In the genomic region with DNA sequence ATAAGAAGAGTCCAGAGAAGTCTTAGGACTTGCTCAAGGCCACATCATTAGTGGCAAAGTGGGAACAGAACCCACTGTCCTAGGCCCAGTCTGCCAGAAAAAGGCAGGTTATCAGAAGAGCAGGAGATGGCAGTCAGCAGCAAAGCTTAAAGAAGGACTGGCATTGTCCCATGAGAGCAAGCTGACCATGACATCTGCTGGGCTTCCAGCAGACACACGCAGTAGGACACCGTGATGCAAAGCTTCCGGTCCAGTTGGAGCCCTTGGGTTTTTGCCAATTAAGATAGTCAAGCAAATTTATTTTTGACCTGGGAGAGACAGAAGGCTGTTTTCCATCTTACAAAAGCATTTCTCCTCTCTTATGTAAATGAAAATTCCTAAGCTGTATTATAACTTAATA, we compare ENCODE assay signal across 10 cellular contexts. TPM values are rescaled to one million over a fixed set of nuclear protein-coding genes. Genes with fewer than 3 reads are reported as not detected.
DNase-seq lines count a peak whose midpoint lies in the region; ATAC-seq, FAIRE-seq and TF ChIP-seq lines count a peak whose summit lies in the region.
"Had no signal": no experiment of that assay in that cellular context is flagged by ENCODE, and none has a peak within 500 bp of the region (broad histone marks: within the 10 kb centered on the region; RNA-seq: fewer than 3 reads in every experiment).

No MANE protein-coding gene starts in this region.

- 49% methylated on average over 3 of the region's 3 CpGs for WGBS in HepG2 (ENCODE audit: low lambda C conversion rate)

- TF ChIP-seq RAD21 in HepG2 (CRISPR knock-in tag; IDR thresholded peaks at IDR 0.05): 0 out of 2 replicates have a peak, but pooled peaks have one; percentile 15

- in situ Hi-C loops in HepG2 (cut with HindIII; ENCODE audit: extremely low pct_ligation_motif_present, low pct_unique_long_range_greater_than_20kb): no loop called here

- intact Hi-C loops in activated CD4-positive, alpha-beta T cell treated with anti-CD3 and anti-CD28 coated beads for 36 hours (cut with DNase I, micrococcal nuclease): loop anchor here (1.0 to 5.0 kb wide), 3 partner anchors 40 to 467 kb away; a partner anchor contains a TSS
- intact Hi-C loops in HepG2 (cut with micrococcal nuclease; ENCODE audit: unreplicated experiment): loop anchor here (2.0 kb wide), 2 partner anchors 50 to 100 kb away; no protein-coding TSS in a partner anchor

- ATAC-seq in activated CD4-positive, alpha-beta T cell treated with anti-CD3 and anti-CD28 coated beads for 36 hours: no peak
- ATAC-seq in HepG2 (peak; percentile 14; the same call in 1 of the 3 replicates), HG03457 (IDR thresholded peaks at IDR 0.05; ENCODE audit: unreplicated experiment) (no peak), HG02885 (IDR thresholded peaks at IDR 0.05; ENCODE audit: poor library complexity, unreplicated experiment) (no peak)

- H3K27ac ChIP-seq in astrocyte (ENCODE audit: low read depth, low read length) (peak overlapping the region; percentile 89), HepG2 (ENCODE audit: extremely low read length, insufficient read depth, low read length) (peak overlapping the region; percentile 91)
- H3K27ac ChIP-seq: BLaER1 had no signal

- FAIRE-seq in astrocyte (lab: Jason Lieb, UNC) (no peak), HepG2 (lab: Jason Lieb, UNC) (no peak)
- FAIRE-seq: islet of Langerhans had no signal

- H3K36me3 Mint-ChIP-seq in activated CD4-positive, alpha-beta T cell treated with anti-CD3 and anti-CD28 coated beads for 36 hours (ENCODE audit: low read depth): peaks cover 39% of the 10 kb centered on the region
- H3K36me3 Mint-ChIP-seq in astrocyte (ENCODE audit: low read depth, unreplicated experiment) (peaks cover 24% of the 10 kb centered on the region), type B pancreatic cell (peaks cover 39% of the 10 kb centered on the region)

- H3K4me3 Mint-ChIP-seq in activated CD4-positive, alpha-beta T cell treated with anti-CD3 and anti-CD28 coated beads for 36 hours: no peak overlapping the region
- H3K4me3 Mint-ChIP-seq in astrocyte (ENCODE audit: unreplicated experiment) (no peak overlapping the region), type B pancreatic cell (no peak overlapping the region)

- H3K4me1 Mint-ChIP-seq in activated CD4-positive, alpha-beta T cell treated with anti-CD3 and anti-CD28 coated beads for 36 hours: peaks cover 89% of the 10 kb centered on the region
- H3K4me1 Mint-ChIP-seq in astrocyte (ENCODE audit: low read depth, unreplicated experiment): peaks cover 49% of the 10 kb centered on the region
- peaks cover 56% of the 10 kb centered on the region for H3K4me1 Mint-ChIP-seq in type B pancreatic cell (ENCODE audit: unreplicated experiment)

- BruUV-seq in HepG2 (replicated peaks; lab: Mats Ljungman, UMichigan): no TSS peak

- H3K9ac ChIP-seq in astrocyte (ENCODE audit: low read length) (peak overlapping the region; percentile 81), HepG2 (ENCODE audit: insufficient read depth, low read depth, low read length) (no peak overlapping the region; the same call in 1 of the 2 replicates)
- H3K9ac ChIP-seq: BLaER1 had no signal

- H4K20me1 ChIP-seq in astrocyte (ENCODE audit: insufficient read depth, low read length) (no peaks in the 10 kb centered on the region), HepG2 (ENCODE audit: insufficient read depth, low read length) (no peaks in the 10 kb centered on the region)
- H4K20me1 ChIP-seq: BLaER1 had no signal

- CTCF ChIA-PET in activated CD4-positive, alpha-beta T cell treated with anti-CD3 and anti-CD28 coated beads for 36 hours (lab: Charles Lee): interaction anchor here (1.0 kb wide), 1 partner anchor 50 kb away, joined by 3 read pairs; no protein-coding TSS in a partner anchor
- CTCF ChIA-PET in HepG2 (lab: Yijun Ruan, JAX; ENCODE audit: low intra/inter-chr PET ratio, low total read pairs): no interaction called here

- H3K79me2 ChIP-seq in astrocyte (ENCODE audit: insufficient read depth, low read length): peaks cover 56% of the 10 kb centered on the region
- H3K79me2 ChIP-seq in HepG2 (ENCODE audit: insufficient read depth, low read length): peaks cover 11% of the 10 kb centered on the region

- POLR2A ChIA-PET in activated CD4-positive, alpha-beta T cell treated with anti-CD3 and anti-CD28 coated beads for 36 hours (lab: Charles Lee): no interaction called here
- POLR2A ChIA-PET in HepG2 (lab: Yijun Ruan, JAX): interaction anchor here (1.6 to 6.4 kb wide), 3 partner anchors 10 to 44 kb away, joined by 3 to 128 read pairs (median 15); no protein-coding TSS in a partner anchor

- H3K36me3 ChIP-seq in astrocyte (ENCODE audit: insufficient read depth, low read length) (peaks cover 44% of the 10 kb centered on the region), HepG2 (replicated peaks in 1 of 2; ENCODE audit: control insufficient read depth in 1 of 2, insufficient read depth in 2 of 2, low read length in 2 of 2) (peaks cover 8 to 39% of the 10 kb centered on the region in 2 experiments)
- H3K36me3 ChIP-seq: BLaER1 had no signal

- H3K27ac Mint-ChIP-seq in activated CD4-positive, alpha-beta T cell treated with anti-CD3 and anti-CD28 coated beads for 36 hours: peak overlapping the region; percentile 73
- H3K27ac Mint-ChIP-seq in astrocyte (ENCODE audit: unreplicated experiment) (peak overlapping the region; percentile 8), type B pancreatic cell (peak overlapping the region; percentile 64)

- no peak for TF ChIP-seq EP300 in HepG2 (IDR thresholded peaks at IDR 0.05; ENCODE audit: low read depth in 2 of 2, low read length in 2 of 2)
- no peak for TF ChIP-seq EP300 in HepG2 (CRISPR knock-in tag; IDR thresholded peaks at IDR 0.05; ENCODE audit: borderline replicate concordance)

- no peaks in the 10 kb centered on the region for H3K9me3 ChIP-seq in astrocyte (ENCODE audit: insufficient read depth, low read depth, low read length)
- H3K9me3 ChIP-seq in HepG2 (ENCODE audit: low read length): no peaks in the 10 kb centered on the region
- H3K9me3 ChIP-seq: BLaER1 had no signal

- peak overlapping the region; percentile 72 for H3K4me2 ChIP-seq in astrocyte (ENCODE audit: low read length)
- H3K4me2 ChIP-seq in HepG2 (ENCODE audit: low read depth, low read length): peak overlapping the region; percentile 80; the same call in 1 of the 2 replicates
- H3K4me2 ChIP-seq: BLaER1 had no signal

- H3K9me3 Mint-ChIP-seq in activated CD4-positive, alpha-beta T cell treated with anti-CD3 and anti-CD28 coated beads for 36 hours (ENCODE audit: low read depth): no peaks in the 10 kb centered on the region
- H3K9me3 Mint-ChIP-seq in astrocyte (ENCODE audit: unreplicated experiment) (no peaks in the 10 kb centered on the region), type B pancreatic cell (no peaks in the 10 kb centered on the region)

- DNase-seq in activated CD4-positive, alpha-beta T cell treated with anti-CD3 and anti-CD28 coated beads for 36 hours: no peak
- DNase-seq in activated CD4-positive, alpha-beta T cell treated with anti-CD3 and anti-CD28 coated beads for 1 hour: no peak
- peak; percentile 55 for DNase-seq in astrocyte (ENCODE audit: low read depth)
- no peak for DNase-seq in HepG2 (ENCODE audit: low spot score)
- no peak for DNase-seq in type B pancreatic cell (ENCODE audit: extremely low spot score, unreplicated experiment)
- no peak for DNase-seq in middle frontal gyrus (ENCODE audit: extremely low spot score, low spot score)

- no peaks in the 10 kb centered on the region for H3K27me3 ChIP-seq in astrocyte (ENCODE audit: insufficient read depth, low read length)
- H3K27me3 ChIP-seq in HepG2 (ENCODE audit: control insufficient read depth in 1 of 2, insufficient read depth in 2 of 2, low read length in 2 of 2): no peaks in the 10 kb centered on the region

- no peak for TF ChIP-seq CTCF in astrocyte (IDR thresholded peaks at IDR 0.05; ENCODE audit: insufficient read depth, low read depth, low read length)
- TF ChIP-seq CTCF in HepG2 (CRISPR knock-in tag; IDR thresholded peaks at IDR 0.05): peak; percentile 51
- no peak for TF ChIP-seq CTCF in type B pancreatic cell (conservative IDR thresholded peaks at IDR 0.05)

- H3K4me3 ChIP-seq in astrocyte (ENCODE audit: insufficient read depth, low read depth, low read length) (no peak overlapping the region), HepG2 (replicated peaks in 1 of 3; ENCODE audit: insufficient read depth in 1 of 3, low read depth in 2 of 3, low read length in 3 of 3) (no peak overlapping the region)
- H3K4me3 ChIP-seq: BLaER1 had no signal

- peaks cover 81% of the 10 kb centered on the region for H3K4me1 ChIP-seq in astrocyte (ENCODE audit: insufficient read depth, low read length)
- peaks cover 67% of the 10 kb centered on the region for H3K4me1 ChIP-seq in HepG2 (ENCODE audit: insufficient read depth, low read length)
- H3K4me1 ChIP-seq: BLaER1 had no signal

- H3K27me3 Mint-ChIP-seq in activated CD4-positive, alpha-beta T cell treated with anti-CD3 and anti-CD28 coated beads for 36 hours: no peaks in the 10 kb centered on the region
- H3K27me3 Mint-ChIP-seq in astrocyte (ENCODE audit: low read depth, unreplicated experiment) (no peaks in the 10 kb centered on the region), type B pancreatic cell (no peaks in the 10 kb centered on the region)

- no peak overlapping the region for H2AFZ ChIP-seq in astrocyte (ENCODE audit: low read depth, low read length)
- no peak overlapping the region for H2AFZ ChIP-seq in HepG2 (ENCODE audit: low read length)

- TF ChIP-seq POLR2A in HepG2 (IDR thresholded peaks at IDR 0.05; ENCODE audit: insufficient read depth in 1 of 2, low read depth in 2 of 2, low read length in 2 of 2): no peak

RNA-seq across cellular contexts. Expression of a gene that starts 42.1 kb away (rescaled TPM):
- 10 to 100 TPM; 21.3 to 22.0 TPM for total RNA-seq in activated CD4-positive, alpha-beta T cell treated with anti-CD3 and anti-CD28 coated beads for 36 hours
- total RNA-seq in astrocyte: 57.6 and 60.7 TPM in 2 replicates
- total RNA-seq in HepG2 (2016; rRNA removed; fragmentation: Illumina TruSeq; extraction: Trizol): 51.7 and 77.9 TPM in 2 replicates
- total RNA-seq in HepG2 (2016; cell fraction: cytosol; rRNA removed; fragmentation: Illumina TruSeq; extraction: Trizol; ENCODE audit: low read depth): 8.0 and 8.8 TPM in 2 replicates
- total RNA-seq in HepG2 (2016; cell fraction: insoluble cytoplasmic fraction; rRNA removed; fragmentation: Illumina TruSeq; extraction: Trizol): 47.2 and 73.5 TPM in 2 replicates
- total RNA-seq in HepG2 (2016; cell fraction: membrane; rRNA removed; fragmentation: Illumina TruSeq; extraction: Trizol): 24.0 and 25.0 TPM in 2 replicates
- total RNA-seq in HepG2 (2016; cell fraction: nucleus; rRNA removed; fragmentation: Illumina TruSeq; extraction: Trizol): 50.9 and 56.2 TPM in 2 replicates
- polyA plus RNA-seq in HepG2 (2011; rRNA removed): 20.4 and 26.8 TPM in 2 replicates
- polyA plus RNA-seq in HepG2 (2011; cell fraction: cytosol; rRNA removed): 14.8 and 18.8 TPM in 2 replicates
- 26.0 and 30.5 TPM in 2 replicates for polyA plus RNA-seq in HepG2 (2011; cell fraction: nucleus; rRNA removed)
- polyA plus RNA-seq in HepG2 (2012): 30.3 and 41.4 TPM in 2 replicates
- 0.80 and 1.00 TPM in 2 replicates for polyA plus RNA-seq in HepG2 (2016; cell fraction: cytosol; fragmentation: Illumina TruSeq; extraction: Trizol; ENCODE audit: low read depth)
- 32.5 and 33.4 TPM in 2 replicates for polyA plus RNA-seq in HepG2 (2016; cell fraction: insoluble cytoplasmic fraction; fragmentation: Illumina TruSeq; extraction: Trizol; ENCODE audit: low read depth)
- 2.7 and 3.4 TPM in 2 replicates for polyA plus RNA-seq in HepG2 (2016; cell fraction: membrane; fragmentation: Illumina TruSeq; extraction: Trizol; ENCODE audit: low read depth)
- polyA plus RNA-seq in HepG2 (2016; cell fraction: nucleus; fragmentation: Illumina TruSeq; extraction: Trizol; ENCODE audit: insufficient read depth, low read depth): 35.8 and 35.9 TPM in 2 replicates
- polyA minus RNA-seq in HepG2 (2011; rRNA and poly(A)+ RNA removed; ENCODE audit: low replicate concordance): 48.8 and 66.3 TPM in 2 replicates
- 52.1 and 52.3 TPM in 2 replicates for polyA minus RNA-seq in HepG2 (2011; cell fraction: cytosol; rRNA and poly(A)+ RNA removed)
- polyA minus RNA-seq in HepG2 (2011; cell fraction: nucleus; rRNA and poly(A)+ RNA removed): 130 and 149 TPM in 2 replicates
- total RNA-seq in type B pancreatic cell (ENCODE audit: low replicate concordance): 29.4 and 35.4 TPM in 2 replicates

Comparison
In these comparisons a context has a peak if more than half of its experiments do, and no peak if none do; other contexts are left out.
1. H3K27ac Mint-ChIP-seq: peak in every context shown above with its lines; median percentile 73 in activated CD4-positive, alpha-beta T cell treated with anti-CD3 and anti-CD28 coated beads for 36 hours; 64 in type B pancreatic cell; 8 in astrocyte.